ENCODE assay signal across 34 cellular contexts in the genomic region with DNA sequence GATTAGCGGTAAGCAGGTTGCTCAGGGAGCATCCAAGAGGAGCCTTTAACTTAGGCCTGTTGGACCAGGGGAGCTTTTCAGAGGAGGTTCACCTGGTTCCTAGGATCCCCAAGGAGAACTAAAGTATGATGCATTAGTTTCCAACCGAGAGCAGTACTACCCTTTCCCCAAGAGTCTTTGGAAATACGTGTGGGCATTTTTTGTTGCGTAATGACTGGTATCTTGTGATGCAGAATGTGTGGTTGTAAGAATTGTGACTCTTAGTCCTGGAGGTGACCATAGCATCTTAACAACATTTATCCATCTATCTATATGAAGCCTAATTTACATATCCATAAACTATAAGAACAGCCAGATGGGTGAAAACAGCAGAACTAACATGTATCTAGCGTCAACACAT. TPM values are rescaled to one million over a fixed set of nuclear protein-coding genes. Genes with fewer than 3 reads are reported as not detected.
"Had no signal": no experiment of that assay in that cellular context is flagged by ENCODE, and none has a peak within 500 bp of the region (broad histone marks: within the 10 kb centered on the region; RNA-seq: fewer than 3 reads in every experiment).

No MANE protein-coding gene starts in this region.

- H3K36me3 Mint-ChIP-seq: activated naive CD4-positive, alpha-beta T cell treated with anti-CD3 and anti-CD28 coated beads, Interleukin-2, amount 50 U/mL, for 72 hours had no signal

- H3K9me2 ChIP-seq: SK-N-SH had no signal

- H3K9me3 Mint-ChIP-seq: activated naive CD4-positive, alpha-beta T cell treated with anti-CD3 and anti-CD28 coated beads for 36 hours; activated naive CD4-positive, alpha-beta T cell treated with anti-CD3 and anti-CD28 coated beads, Interleukin-2, amount 50 U/mL, for 72 hours; activated T-cell treated with anti-CD3 and anti-CD28 coated beads, Interleukin-2, amount 50 U/mL, for 24 hours; T-helper 1 cell treated with Interleukin-12 subunit alpha and Interleukin-12 subunit beta and Interleukin-4 antibody, amounts not matched to agents 30 μg/mL and 1 μg/mL, for 36 hours had no signal

- H3K4me2 ChIP-seq: KMS-11, SK-N-SH had no signal

- H3K36me3 ChIP-seq: ascending aorta, breast epithelium, Peyer's patch, SJSA1, WERI-Rb-1 had no signal

- H3K27ac ChIP-seq: ascending aorta, body of pancreas, breast epithelium, KMS-11, Peyer's patch, SJSA1, WERI-Rb-1 had no signal

- DNase-seq: activated CD4-positive, alpha-beta T cell treated with anti-CD3 and anti-CD28 coated beads for 1 hour; activated CD4-positive, alpha-beta T cell treated with anti-CD3 and anti-CD28 coated beads, Interleukin-2, amount 10 ng/mL, durations not matched to agents 7 days and 5 days; activated CD4-positive, alpha-beta T cell treated with anti-CD3 and anti-CD28 coated beads, Interleukin-2, amount 50 U/mL, for 48 hours; activated CD4-positive, CD25-positive, alpha-beta regulatory T cell; activated CD8-positive, alpha-beta T cell treated with anti-CD3 and anti-CD28 coated beads, Interleukin-2, amount 10 ng/mL, durations not matched to agents 7 days and 5 days; activated gamma-delta T cell treated with Interleukin-2 at 50 U/mL for 16 hours; activated naive CD4-positive, alpha-beta T cell treated with anti-CD3 and anti-CD28 coated beads for 36 hours; activated T-cell treated with anti-CD3 and anti-CD28 coated beads, Interleukin-2, amount 50 U/mL, for 24 hours; amygdala; body of pancreas; cerebellar nuclear complex; MM.1S; NCI-H1048; NCI-H1436 treated with DMSO at 0.1 percent for 48 hours; NCI-H1694 treated with DMSO at 0.1 percent for 48 hours; NCI-H2029; NCI-H510A; NCI-H526; NCI-H748 treated with DMSO at 0.1 percent for 48 hours; NK-92 treated with Interleukin-12 subunit alpha and Interleukin-12 subunit beta, amount 100 ng/mL, for 24 hours; PC-3; Peyer's patch; RPMI8226; SHP77 treated with DMSO at 0.1 percent for 48 hours; SK-N-SH; T-helper 9 cell; WERI-Rb-1 had no signal

- H3K27ac Mint-ChIP-seq: activated CD4-positive, alpha-beta T cell treated with anti-CD3 and anti-CD28 coated beads, Interleukin-2, amount 10 ng/mL, durations not matched to agents 7 days and 5 days; activated CD8-positive, alpha-beta T cell treated with anti-CD3 and anti-CD28 coated beads, Interleukin-2, amount 10 ng/mL, durations not matched to agents 7 days and 5 days; activated naive CD4-positive, alpha-beta T cell treated with anti-CD3 and anti-CD28 coated beads for 36 hours; activated naive CD4-positive, alpha-beta T cell treated with anti-CD3 and anti-CD28 coated beads, Interleukin-2, amount 50 U/mL, for 72 hours; activated T-cell treated with anti-CD3 and anti-CD28 coated beads, Interleukin-2, amount 50 U/mL, for 24 hours; T-helper 1 cell treated with Interleukin-12 subunit alpha and Interleukin-12 subunit beta and Interleukin-4 antibody, amounts not matched to agents 30 μg/mL and 1 μg/mL, for 36 hours had no signal

- H3K9ac ChIP-seq: KMS-11, SK-N-SH had no signal

- ATAC-seq: activated CD8-positive, alpha-beta T cell treated with anti-CD3 and anti-CD28 coated beads, Interleukin-2, amount 10 ng/mL, durations not matched to agents 7 days and 5 days; activated naive CD4-positive, alpha-beta T cell treated with anti-CD3 and anti-CD28 coated beads, Interleukin-2, amount 50 U/mL, for 72 hours; body of pancreas; PC-3 had no signal

- H3K4me1 ChIP-seq: ascending aorta, body of pancreas, breast epithelium, Peyer's patch, SJSA1 had no signal

- H3K4me3 Mint-ChIP-seq: activated CD4-positive, alpha-beta T cell treated with anti-CD3 and anti-CD28 coated beads, Interleukin-2, amount 10 ng/mL, durations not matched to agents 7 days and 5 days; activated CD8-positive, alpha-beta T cell treated with anti-CD3 and anti-CD28 coated beads, Interleukin-2, amount 10 ng/mL, durations not matched to agents 7 days and 5 days; activated naive CD4-positive, alpha-beta T cell treated with anti-CD3 and anti-CD28 coated beads for 36 hours; activated T-cell treated with anti-CD3 and anti-CD28 coated beads, Interleukin-2, amount 50 U/mL, for 24 hours; T-helper 1 cell treated with Interleukin-12 subunit alpha and Interleukin-12 subunit beta and Interleukin-4 antibody, amounts not matched to agents 30 μg/mL and 1 μg/mL, for 36 hours had no signal

- H3K4me3 ChIP-seq: ascending aorta, body of pancreas, breast epithelium, Peyer's patch, SJSA1 had no signal

- H3K9me3 ChIP-seq: ascending aorta, body of pancreas, breast epithelium, Peyer's patch, SJSA1, SK-N-SH had no signal

- H3K27me3 ChIP-seq: ascending aorta, body of pancreas, breast epithelium, Peyer's patch, SJSA1 had no signal

RNA-seq across cellular contexts. Expression of a gene that starts 11.0 kb away (rescaled TPM):
- total RNA-seq: activated CD4-positive, alpha-beta T cell treated with anti-CD3 and anti-CD28 coated beads, Interleukin-2, amount 10 ng/mL, durations not matched to agents 7 days and 5 days; activated naive CD4-positive, alpha-beta T cell treated with anti-CD3 and anti-CD28 coated beads for 36 hours; activated naive CD4-positive, alpha-beta T cell treated with anti-CD3 and anti-CD28 coated beads, Interleukin-2, amount 50 U/mL, for 72 hours; ascending aorta; breast epithelium; LHCN-M2; PC-3; Peyer's patch; SJSA1 had no signal
- polyA plus RNA-seq: SK-N-SH had no signal
